ENCODE assay signal across 26 cellular contexts in the genomic region with DNA sequence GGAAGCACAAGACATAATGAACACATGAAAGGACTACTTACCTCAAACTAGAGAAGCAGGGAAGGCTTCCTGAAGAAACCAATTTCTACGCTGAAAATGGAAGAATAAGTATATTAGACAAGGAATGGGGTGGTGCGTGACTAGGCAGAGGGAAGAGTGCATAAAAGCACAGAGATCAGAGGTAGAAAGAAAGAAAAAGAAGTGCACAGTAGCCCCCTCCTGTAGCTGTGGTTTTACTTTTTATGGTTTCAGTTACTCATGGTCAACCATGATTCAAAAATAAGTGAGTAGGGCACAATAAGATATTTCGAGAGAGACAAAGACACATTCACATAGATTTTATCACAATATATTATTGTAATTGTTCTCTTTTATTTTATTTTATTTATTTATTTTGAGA.
"Had no signal": no experiment of that assay in that cellular context is flagged by ENCODE, and none has a peak within 500 bp of the region (broad histone marks: within the 10 kb centered on the region; RNA-seq: fewer than 3 reads in every experiment).

No MANE protein-coding gene starts in this region.

- H3K27me3 Mint-ChIP-seq: naive B cell; natural killer cell treated with Interleukin-12 subunit alpha and Interleukin-12 subunit beta and Interleukin-15 and Interleukin-18, amount 100 ng/mL, for 72 hours; stimulated activated naive B cell treated with anti-CD40 and anti-IgM and Interleukin-4, amounts not matched to agents 10 μg/mL and 1 μg/mL and 100 μg/mL, for 72 hours; stimulated activated naive CD8-positive, alpha-beta T cell treated with anti-CD3 and anti-CD28 coated beads, Interleukin-15, Interleukin-2, amounts not matched to agents 100 ng/mL and 50 ng/mL, for 24 hours had no signal

- H3K9me3 ChIP-seq: gastrocnemius medialis, mucosa of descending colon, neutrophil, pancreas, right lobe of liver, thoracic aorta, tibial nerve, upper lobe of left lung had no signal

- H3K4me3 Mint-ChIP-seq: mesothelial cell of epicardium; naive B cell; natural killer cell treated with Interleukin-12 subunit alpha and Interleukin-12 subunit beta and Interleukin-15 and Interleukin-18, amount 100 ng/mL, for 72 hours; neural crest cell; stimulated activated naive B cell treated with anti-CD40 and anti-IgM and Interleukin-4, amounts not matched to agents 10 μg/mL and 1 μg/mL and 100 μg/mL, for 72 hours; stimulated activated naive CD8-positive, alpha-beta T cell treated with anti-CD3 and anti-CD28 coated beads, Interleukin-15, Interleukin-2, amounts not matched to agents 100 ng/mL and 50 ng/mL, for 24 hours had no signal

- FAIRE-seq: kidney, pancreas, small intestine, urothelium cell line had no signal

- H3K27me3 ChIP-seq: gastrocnemius medialis, neutrophil, pancreas, right lobe of liver, tibial nerve, upper lobe of left lung had no signal

- H3K27ac Mint-ChIP-seq: mesothelial cell of epicardium; naive B cell; natural killer cell treated with Interleukin-12 subunit alpha and Interleukin-12 subunit beta and Interleukin-15 and Interleukin-18, amount 100 ng/mL, for 72 hours; stimulated activated naive B cell treated with anti-CD40 and anti-IgM and Interleukin-4, amounts not matched to agents 10 μg/mL and 1 μg/mL and 100 μg/mL, for 72 hours; stimulated activated naive CD8-positive, alpha-beta T cell treated with anti-CD3 and anti-CD28 coated beads, Interleukin-15, Interleukin-2, amounts not matched to agents 100 ng/mL and 50 ng/mL, for 24 hours had no signal

- H3K4me1 Mint-ChIP-seq: naive B cell; neural crest cell; stimulated activated naive B cell treated with anti-CD40 and anti-IgM and Interleukin-4, amounts not matched to agents 10 μg/mL and 1 μg/mL and 100 μg/mL, for 72 hours had no signal

- H3K9me3 Mint-ChIP-seq: mesothelial cell of epicardium had no signal

- H3K36me3 ChIP-seq: gastrocnemius medialis, neutrophil, pancreas, right lobe of liver, thoracic aorta, tibial nerve, upper lobe of left lung had no signal

- ATAC-seq: esophagus mucosa; gastrocnemius medialis; left lobe of liver; mucosa of descending colon; natural killer cell treated with Interleukin-12 subunit alpha and Interleukin-12 subunit beta and Interleukin-15 and Interleukin-18, amount 100 ng/mL, for 72 hours; pancreas; right lobe of liver; stimulated activated naive B cell treated with anti-CD40 and anti-IgM and Interleukin-4, amounts not matched to agents 10 μg/mL and 1 μg/mL and 100 μg/mL, for 72 hours had no signal

- H3K4me1 ChIP-seq: gastrocnemius medialis, pancreas, right lobe of liver, tibial nerve, upper lobe of left lung had no signal

- H3K36me3 Mint-ChIP-seq: mesothelial cell of epicardium; naive B cell; stimulated activated naive B cell treated with anti-CD40 and anti-IgM and Interleukin-4, amounts not matched to agents 10 μg/mL and 1 μg/mL and 100 μg/mL, for 72 hours had no signal

- H3K27ac ChIP-seq: epithelial cell of prostate, gastrocnemius medialis, neutrophil, pancreas, right lobe of liver, thoracic aorta, tibial nerve, upper lobe of left lung had no signal

- H3K4me3 ChIP-seq: gastrocnemius medialis, lung, mucosa of descending colon, pancreas, right lobe of liver, thoracic aorta, tibial nerve, upper lobe of left lung had no signal

- DNase-seq: cortex of kidney; gastrocnemius medialis; head of caudate nucleus; kidney; mesenchymal stem cell; mucosa of descending colon; naive B cell; pancreas; right lobe of liver; small intestine; stimulated activated CD4-positive, alpha-beta T cell treated with anti-CD3 and anti-CD28 coated beads, Interleukin-15, amount 100 ng/mL, for 24 hours; stimulated activated CD4-positive, alpha-beta T cell treated with anti-CD3 and anti-CD28 coated beads, Interleukin-2, amount 100 ng/mL, for 48 hours; stimulated activated naive B cell treated with anti-CD40 and anti-IgM and Interleukin-4, amounts not matched to agents 10 μg/mL and 1 μg/mL and 100 μg/mL, for 72 hours had no signal
